8 cellular contexts compared by ENCODE assay signal in genomic region chr5:42991477-42992034, GRCh38. TPM values are rescaled to one million over a fixed set of nuclear protein-coding genes. Genes with fewer than 3 reads are reported as not detected.
DNase-seq lines count a peak whose midpoint lies in the region; ATAC-seq and TF ChIP-seq lines count a peak whose summit lies in the region.

No MANE protein-coding gene starts in this region.

- WGBS in adipose tissue, 3 donors: 21 to 26% (median 22%) methylated on average over 29 of the region's 29 CpGs
- WGBS in mesendoderm (ENCODE audit: extremely low coverage, insufficient coverage, low lambda C conversion rate): no CpG with 5 or more reads among the region's 29 CpGs

- DNase-seq in CD4-positive, alpha-beta T cell: peak in 1 of 10 experiments; percentile 11
- DNase-seq in mesendoderm (peak; percentile 29), NOMO-1 (lab: John Stamatoyannopoulos, UW; ENCODE audit: unreplicated experiment in 2 of 2) (no peak), nucleus accumbens (lab: John Stamatoyannopoulos, UW) (no peak), NCI-H1048 (lab: John Stamatoyannopoulos, UW) (no peak)

- no peak overlapping the region for H3K18ac ChIP-seq in mesendoderm (ENCODE audit: low read length)

- H3K36me3 ChIP-seq in mesendoderm (ENCODE audit: control insufficient read depth, insufficient read depth, low read length): no peaks in the 10 kb centered on the region

- H2AK5ac ChIP-seq in mesendoderm (ENCODE audit: low read length): no peak overlapping the region

- no peak overlapping the region for H4K5ac ChIP-seq in mesendoderm (ENCODE audit: low read length)

- H3K4me2 ChIP-seq in mesendoderm (ENCODE audit: low read length): peak overlapping the region; percentile 85

- intact Hi-C loops in CD4-positive, alpha-beta T cell (cut with DNase I, micrococcal nuclease): loop anchor here (1.0 to 10.0 kb wide), 8 partner anchors 28 to 563 kb away; partner anchors contain the start of genes ZNF131 (in 2 of the 2), HMGCS1 (in 1 of the 2), PAIP1 (in 1 of the 2) and TMEM267 (in 1 of the 2)

- H2BK5ac ChIP-seq in mesendoderm (ENCODE audit: low read length): no peak overlapping the region

- peak overlapping the region; percentile 70 for H3K9ac ChIP-seq in mesendoderm (ENCODE audit: low read length)

- H3K27ac Mint-ChIP-seq in CD4-positive, alpha-beta T cell: peak overlapping the region; percentile 99

- H4K8ac ChIP-seq in mesendoderm (ENCODE audit: low read depth, low read length): no peak overlapping the region

- peak overlapping the region; percentile 100 for H3K4me3 Mint-ChIP-seq in CD4-positive, alpha-beta T cell

- H3K36me3 Mint-ChIP-seq in CD4-positive, alpha-beta T cell (ENCODE audit: low read depth): peaks cover 80% of the 10 kb centered on the region

- peaks cover 9% of the 10 kb centered on the region for H3K27me3 Mint-ChIP-seq in CD4-positive, alpha-beta T cell

- CTCF ChIA-PET in CD4-positive, alpha-beta T cell (lab: Charles Lee): interaction anchor here (0.6 to 9.8 kb wide), 10 partner anchors 15 to 169 kb away, joined by 3 to 87 read pairs (median 29); partner anchors contain the start of gene ANXA2R

- H3K4me1 Mint-ChIP-seq in CD4-positive, alpha-beta T cell (ENCODE audit: low read depth): peaks cover 74% of the 10 kb centered on the region

- H3K27ac ChIP-seq in CD4-positive, alpha-beta T cell (ENCODE audit: low read depth, low read length): peak overlapping the region; percentile 98
- H3K27ac ChIP-seq in adipose tissue (ENCODE audit: low read depth, low read length) (peak overlapping the region; percentile 52), mesendoderm (ENCODE audit: low read depth, low read length) (no peak overlapping the region)

- H3K79me1 ChIP-seq in mesendoderm (ENCODE audit: low read length): no peaks in the 10 kb centered on the region

- no peaks in the 10 kb centered on the region for H3K27me3 ChIP-seq in CD4-positive, alpha-beta T cell (ENCODE audit: control insufficient read depth, insufficient read depth, low read length)
- peaks cover 10% of the 10 kb centered on the region for H3K27me3 ChIP-seq in mesendoderm (ENCODE audit: insufficient read depth, low read length, poor library complexity)

- no peaks in the 10 kb centered on the region for H3K9me3 Mint-ChIP-seq in CD4-positive, alpha-beta T cell

- H2BK120ac ChIP-seq in mesendoderm (ENCODE audit: low read depth, low read length): no peak overlapping the region

- H3K56ac ChIP-seq in mesendoderm (ENCODE audit: low read length): peak overlapping the region; percentile 71

- H3K23ac ChIP-seq in mesendoderm (ENCODE audit: low read length): no peak overlapping the region

- H3K9me3 ChIP-seq in CD4-positive, alpha-beta T cell (ENCODE audit: control insufficient read depth, low read length): no peaks in the 10 kb centered on the region

- H2BK15ac ChIP-seq in mesendoderm (replicated peaks; ENCODE audit: low read depth): no peak overlapping the region

- no peak overlapping the region for H3K4ac ChIP-seq in mesendoderm (ENCODE audit: low read depth, low read length)

- H3K4me3 ChIP-seq in mesendoderm (ENCODE audit: low read length): peak overlapping the region; percentile 5

- POLR2A ChIA-PET in CD4-positive, alpha-beta T cell (lab: Charles Lee): interaction anchor here (1.0 to 11.6 kb wide), 23 partner anchors 8 to 1088 kb away, joined by 3 to 1251 read pairs (median 10); partner anchors contain the start of genes ANXA2R, C5orf34, HMGCS1 and NNT

- H3K4me1 ChIP-seq in mesendoderm (ENCODE audit: control insufficient read depth, low read depth, low read length): no peaks in the 10 kb centered on the region

- no peaks in the 10 kb centered on the region for H3K79me2 ChIP-seq in mesendoderm (ENCODE audit: control insufficient read depth, insufficient read depth, low read length)

- TF ChIP-seq CTCF in CD4-positive, alpha-beta T cell (IDR thresholded peaks at IDR 0.05): no peak

- no peak for ATAC-seq in CD4-positive, alpha-beta T cell (ENCODE audit: poor library complexity)
- peak; percentile 38 for ATAC-seq in GM19395 (IDR thresholded peaks at IDR 0.05; ENCODE audit: unreplicated experiment)
- peak; percentile 23 for ATAC-seq in HG03354 (IDR thresholded peaks at IDR 0.05; ENCODE audit: poor library complexity, severe bottlenecking, unreplicated experiment)

RNA-seq across cellular contexts. Expression of gene ANXA2R, which starts 48.6 kb away (rescaled TPM):
- 10 to 100 TPM; 45.6 to 48.9 TPM for total RNA-seq in CD4-positive, alpha-beta T cell
- 1 to 10 TPM; 1.1 to 5.8 (median 3.1) TPM for polyA plus RNA-seq in adipose tissue
- polyA plus RNA-seq in mesendoderm (2013, experiment 1 of 2): 1.2 TPM
- 1.2 TPM for polyA plus RNA-seq in mesendoderm (2013, experiment 2 of 2)
